ENCODE assay signal across 18 cellular contexts in genomic region chr14:97414718-97415098, GRCh38.
"Had no signal": no experiment of that assay in that cellular context is flagged by ENCODE, and none has a peak within 500 bp of the region (broad histone marks: within the 10 kb centered on the region; RNA-seq: fewer than 3 reads in every experiment).

No MANE protein-coding gene starts in this region.

- H3K4me1 Mint-ChIP-seq: naive B cell had no signal

- DNase-seq: activated CD4-positive, alpha-beta memory T cell treated with anti-CD3 and anti-CD28 coated beads for 36 hours; activated CD4-positive, alpha-beta T cell treated with anti-CD3 and anti-CD28 coated beads for 4 hours; activated effector memory CD4-positive, alpha-beta T cell treated with anti-CD3 and anti-CD28 coated beads, Interleukin-2, amount 50 U/mL, for 16 hours; activated naive CD4-positive, alpha-beta T cell treated with anti-CD3 and anti-CD28 coated beads, Interleukin-2, amount 10 ng/mL, durations not matched to agents 7 days and 5 days; activated T-cell treated with anti-CD3 and anti-CD28 coated beads, Interleukin-2, amount 50 U/mL, for 48 hours; amygdala; cortex of kidney; heart right ventricle; lower lobe of right lung; naive B cell; spleen; stimulated activated CD4-positive, alpha-beta T cell treated with anti-CD3 and anti-CD28 coated beads, Interleukin-4, amount 100 ng/mL, for 1 hour; stimulated activated naive CD4-positive, alpha-beta T cell; T-helper 9 cell had no signal

- H3K4me3 ChIP-seq: heart right ventricle, lower lobe of right lung, spleen, thoracic aorta, vagina had no signal

- H3K27ac Mint-ChIP-seq: activated CD4-positive, alpha-beta memory T cell treated with anti-CD3 and anti-CD28 coated beads for 36 hours; activated naive CD4-positive, alpha-beta T cell treated with anti-CD3 and anti-CD28 coated beads, Interleukin-2, amount 10 ng/mL, durations not matched to agents 7 days and 5 days; naive B cell; progenitor cell of endocrine pancreas; type B pancreatic cell had no signal

- H3K4me1 ChIP-seq: vagina had no signal

- H3K9me3 Mint-ChIP-seq: activated CD4-positive, alpha-beta memory T cell treated with anti-CD3 and anti-CD28 coated beads for 36 hours; activated naive CD4-positive, alpha-beta T cell treated with anti-CD3 and anti-CD28 coated beads, Interleukin-2, amount 10 ng/mL, durations not matched to agents 7 days and 5 days; type B pancreatic cell had no signal

- H3K36me3 ChIP-seq: heart right ventricle, lower lobe of right lung, spleen, thoracic aorta, vagina had no signal

- H3K27me3 ChIP-seq: vagina had no signal

- H3K27ac ChIP-seq: heart right ventricle, lower lobe of right lung, spleen, thoracic aorta, vagina had no signal

- H3K4me3 Mint-ChIP-seq: activated CD4-positive, alpha-beta memory T cell treated with anti-CD3 and anti-CD28 coated beads for 36 hours; naive B cell had no signal

- H3K9me3 ChIP-seq: heart right ventricle, lower lobe of right lung, spleen, thoracic aorta, vagina had no signal

- H3K36me3 Mint-ChIP-seq: activated CD4-positive, alpha-beta memory T cell treated with anti-CD3 and anti-CD28 coated beads for 36 hours; activated naive CD4-positive, alpha-beta T cell treated with anti-CD3 and anti-CD28 coated beads, Interleukin-2, amount 10 ng/mL, durations not matched to agents 7 days and 5 days; naive B cell; type B pancreatic cell had no signal
